ENCODE assay signal across 1 cellular context in genomic region chr10:17227367-17228080, GRCh38.
TF ChIP-seq lines count a peak whose summit lies in the region.

No MANE protein-coding gene starts in this region.

TF ChIP-seq in SK-N-SH treated with all-trans-retinoic acid at 6 μM for 48 hours, 23 proteins besides CTCF, POLR2A, EP300 and RAD21 (continued from another document):
- TF ChIP-seq TSHZ2 (CRISPR knock-in tag; IDR thresholded peaks at IDR 0.05): no peak
- no peak for TF ChIP-seq ZNF8 (CRISPR knock-in tag; IDR thresholded peaks at IDR 0.05)
- no peak for TF ChIP-seq CREB5 (CRISPR knock-in tag; IDR thresholded peaks at IDR 0.05; ENCODE audit: low read depth)
- TF ChIP-seq OSR1 (CRISPR knock-in tag; IDR thresholded peaks at IDR 0.05): no peak
- TF ChIP-seq TOX (CRISPR knock-in tag; IDR thresholded peaks at IDR 0.05; ENCODE audit: borderline replicate concordance): no peak
- TF ChIP-seq CSDC2 (CRISPR knock-in tag; IDR thresholded peaks at IDR 0.05): no peak
- no peak for TF ChIP-seq BACH2 (CRISPR knock-in tag; IDR thresholded peaks at IDR 0.05; ENCODE audit: borderline replicate concordance)
- no peak for TF ChIP-seq ESRRG (CRISPR knock-in tag; IDR thresholded peaks at IDR 0.05)
- no peak for TF ChIP-seq TCF4 (CRISPR knock-in tag; IDR thresholded peaks at IDR 0.05; ENCODE audit: borderline replicate concordance)
- no peak for TF ChIP-seq SNAI2 (CRISPR knock-in tag; IDR thresholded peaks at IDR 0.05)
- TF ChIP-seq PPARA (CRISPR knock-in tag; IDR thresholded peaks at IDR 0.05; ENCODE audit: borderline replicate concordance): no peak
- no peak for TF ChIP-seq ZNF565 (CRISPR knock-in tag; conservative IDR thresholded peaks at IDR 0.05; ENCODE audit: low read depth)
TF ChIP-seq in SK-N-SH treated with all-trans-retinoic acid at 6 μM for 48 hours: peak in this region for 0.
